ENCODE assay signal across 28 cellular contexts in the genomic region with DNA sequence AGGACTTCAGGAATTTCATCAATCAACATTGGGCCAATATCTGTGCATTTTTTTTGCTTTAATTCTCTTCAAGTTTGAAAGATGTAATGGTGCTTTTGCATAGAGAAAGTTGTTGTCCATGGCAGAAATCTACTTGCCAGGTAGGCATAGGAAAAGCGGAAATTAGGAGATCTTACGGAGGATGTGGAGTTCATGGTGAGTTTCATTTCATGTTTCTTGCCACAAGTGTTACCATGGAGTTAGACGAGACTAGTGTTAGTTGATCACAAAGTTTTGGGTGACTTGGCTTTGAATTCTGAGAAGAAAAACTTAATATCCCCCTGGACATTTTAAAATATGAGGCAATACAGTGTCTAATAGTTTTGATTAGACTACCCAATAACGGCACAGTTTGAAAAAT. TPM values are rescaled to one million over a fixed set of nuclear protein-coding genes. Genes with fewer than 3 reads are reported as not detected.
"Had no signal": no experiment of that assay in that cellular context is flagged by ENCODE, and none has a peak within 500 bp of the region (broad histone marks: within the 10 kb centered on the region; RNA-seq: fewer than 3 reads in every experiment).

No MANE protein-coding gene starts in this region.

- H3K27ac Mint-ChIP-seq: activated CD4-positive, alpha-beta memory T cell treated with anti-CD3 and anti-CD28 coated beads, Interleukin-2, amount 10 ng/mL, durations not matched to agents 7 days and 5 days; activated CD4-positive, alpha-beta T cell treated with anti-CD3 and anti-CD28 coated beads, Interleukin-2, amount 10 ng/mL, durations not matched to agents 24 days and 14 days; activated naive CD4-positive, alpha-beta T cell treated with anti-CD3 and anti-CD28 coated beads for 36 hours; activated naive CD8-positive, alpha-beta T cell treated with anti-CD3 and anti-CD28 coated beads, Interleukin-2, amount 10 ng/mL, durations not matched to agents 7 days and 5 days; activated T-cell treated with anti-CD3 and anti-CD28 coated beads, Interleukin-2, amount 50 U/mL, for 72 hours; endodermal cell; memory B cell; nephron; stimulated activated memory B cell treated with anti-CD40 and anti-IgM and Interleukin-4, amounts not matched to agents 10 μg/mL and 1 μg/mL and 100 μg/mL, for 72 hours had no signal

- DNase-seq: activated CD4-positive, alpha-beta memory T cell treated with anti-CD3 and anti-CD28 coated beads, Interleukin-2, amount 10 ng/mL, durations not matched to agents 7 days and 5 days; activated CD4-positive, alpha-beta T cell treated with anti-CD3 and anti-CD28 coated beads, Interleukin-2, amount 10 ng/mL, durations not matched to agents 24 days and 14 days; activated effector memory CD4-positive, alpha-beta T cell treated with Interleukin-2 at 50 U/mL for 16 hours; activated naive CD4-positive, alpha-beta T cell treated with anti-CD3 and anti-CD28 coated beads for 36 hours; activated naive CD8-positive, alpha-beta T cell treated with anti-CD3 and anti-CD28 coated beads, Interleukin-2, amount 10 ng/mL, durations not matched to agents 7 days and 5 days; activated T-cell treated with anti-CD3 and anti-CD28 coated beads, Interleukin-2, amount 50 U/mL, for 72 hours; cerebellar nuclear complex; endodermal cell; esophagus squamous epithelium; gastrocnemius medialis; hippocampal formation; nucleus accumbens; posterior cingulate gyrus; small intestine; stimulated activated CD4-positive, alpha-beta T cell treated with anti-CD3 and anti-CD28 coated beads, Interleukin-15, amount 100 ng/mL, for 24 hours; stomach; transverse colon had no signal

- H3K4me1 ChIP-seq: gastrocnemius medialis had no signal

- ATAC-seq: activated CD4-positive, CD25-positive, alpha-beta regulatory T cell treated with anti-CD3 and anti-CD28 coated beads, Interleukin-2, amount 50 U/mL, for 24 hours; activated T-cell treated with anti-CD3 and anti-CD28 coated beads, Interleukin-2, amount 50 U/mL, for 72 hours; gastrocnemius medialis; sciatic nerve; stimulated activated memory B cell treated with anti-CD40 and anti-IgM and Interleukin-4, amounts not matched to agents 10 μg/mL and 1 μg/mL and 100 μg/mL, for 72 hours had no signal

- H3K4me3 ChIP-seq: coronary artery, esophagus squamous epithelium, gastrocnemius medialis, stomach, transverse colon, vagina had no signal

- H3K27me3 Mint-ChIP-seq: stimulated activated memory B cell treated with anti-CD40 and anti-IgM and Interleukin-4, amounts not matched to agents 10 μg/mL and 1 μg/mL and 100 μg/mL, for 72 hours had no signal

- H3K27me3 ChIP-seq: esophagus squamous epithelium, gastrocnemius medialis, stomach, transverse colon, vagina had no signal

- H3K36me3 Mint-ChIP-seq: activated naive CD8-positive, alpha-beta T cell treated with anti-CD3 and anti-CD28 coated beads, Interleukin-2, amount 10 ng/mL, durations not matched to agents 7 days and 5 days; memory B cell; stimulated activated memory B cell treated with anti-CD40 and anti-IgM and Interleukin-4, amounts not matched to agents 10 μg/mL and 1 μg/mL and 100 μg/mL, for 72 hours had no signal

- H3K9me3 Mint-ChIP-seq: activated CD4-positive, alpha-beta memory T cell treated with anti-CD3 and anti-CD28 coated beads, Interleukin-2, amount 10 ng/mL, durations not matched to agents 7 days and 5 days; activated CD4-positive, alpha-beta T cell treated with anti-CD3 and anti-CD28 coated beads, Interleukin-2, amount 10 ng/mL, durations not matched to agents 24 days and 14 days; activated naive CD4-positive, alpha-beta T cell treated with anti-CD3 and anti-CD28 coated beads for 36 hours; activated naive CD8-positive, alpha-beta T cell treated with anti-CD3 and anti-CD28 coated beads, Interleukin-2, amount 10 ng/mL, durations not matched to agents 7 days and 5 days; activated T-cell treated with anti-CD3 and anti-CD28 coated beads, Interleukin-2, amount 50 U/mL, for 72 hours; endodermal cell; memory B cell; nephron; stimulated activated memory B cell treated with anti-CD40 and anti-IgM and Interleukin-4, amounts not matched to agents 10 μg/mL and 1 μg/mL and 100 μg/mL, for 72 hours had no signal

- H3K9me3 ChIP-seq: esophagus squamous epithelium, gastrocnemius medialis, stomach, transverse colon, vagina had no signal

- H3K27ac ChIP-seq: coronary artery, esophagus squamous epithelium, gastrocnemius medialis, transverse colon, vagina, VCaP had no signal

- H3K4me1 Mint-ChIP-seq: endodermal cell, nephron had no signal

- H3K4me3 Mint-ChIP-seq: activated CD4-positive, alpha-beta memory T cell treated with anti-CD3 and anti-CD28 coated beads, Interleukin-2, amount 10 ng/mL, durations not matched to agents 7 days and 5 days; activated CD4-positive, alpha-beta T cell treated with anti-CD3 and anti-CD28 coated beads, Interleukin-2, amount 10 ng/mL, durations not matched to agents 24 days and 14 days; activated naive CD4-positive, alpha-beta T cell treated with anti-CD3 and anti-CD28 coated beads for 36 hours; activated naive CD8-positive, alpha-beta T cell treated with anti-CD3 and anti-CD28 coated beads, Interleukin-2, amount 10 ng/mL, durations not matched to agents 7 days and 5 days; activated T-cell treated with anti-CD3 and anti-CD28 coated beads, Interleukin-2, amount 50 U/mL, for 72 hours; endodermal cell; memory B cell; nephron; stimulated activated memory B cell treated with anti-CD40 and anti-IgM and Interleukin-4, amounts not matched to agents 10 μg/mL and 1 μg/mL and 100 μg/mL, for 72 hours had no signal

- H3K36me3 ChIP-seq: esophagus squamous epithelium, gastrocnemius medialis, stomach, transverse colon, vagina had no signal

RNA-seq across cellular contexts. Expression of gene P2RY13, which starts 1.0 kb away (rescaled TPM):
- total RNA-seq: activated CD4-positive, alpha-beta memory T cell treated with anti-CD3 and anti-CD28 coated beads, Interleukin-2, amount 10 ng/mL, durations not matched to agents 7 days and 5 days; activated CD4-positive, alpha-beta T cell treated with anti-CD3 and anti-CD28 coated beads, Interleukin-2, amount 10 ng/mL, durations not matched to agents 24 days and 14 days; activated naive CD4-positive, alpha-beta T cell treated with anti-CD3 and anti-CD28 coated beads for 36 hours; activated naive CD8-positive, alpha-beta T cell treated with anti-CD3 and anti-CD28 coated beads, Interleukin-2, amount 10 ng/mL, durations not matched to agents 7 days and 5 days; activated T-cell treated with anti-CD3 and anti-CD28 coated beads, Interleukin-2, amount 50 U/mL, for 72 hours; endodermal cell; renal cortical epithelial cell had no signal

RNA-seq across cellular contexts. Expression of gene GPR87, which starts 13.8 kb away (rescaled TPM):
- total RNA-seq: activated naive CD8-positive, alpha-beta T cell treated with anti-CD3 and anti-CD28 coated beads, Interleukin-2, amount 10 ng/mL, durations not matched to agents 7 days and 5 days; endodermal cell; gastrocnemius medialis; liver; sciatic nerve; temporal lobe; transverse colon had no signal
- polyA plus RNA-seq: liver, small intestine had no signal

RNA-seq across cellular contexts. Expression of gene P2RY14, which starts 52.0 kb away (rescaled TPM):
- total RNA-seq: endodermal cell, renal cortical epithelial cell had no signal

RNA-seq across cellular contexts. Expression of gene P2RY12, which starts 54.2 kb away (rescaled TPM):
- total RNA-seq: activated CD4-positive, alpha-beta memory T cell treated with anti-CD3 and anti-CD28 coated beads, Interleukin-2, amount 10 ng/mL, durations not matched to agents 7 days and 5 days; activated CD4-positive, alpha-beta T cell treated with anti-CD3 and anti-CD28 coated beads, Interleukin-2, amount 10 ng/mL, durations not matched to agents 24 days and 14 days; activated naive CD4-positive, alpha-beta T cell treated with anti-CD3 and anti-CD28 coated beads for 36 hours; activated naive CD8-positive, alpha-beta T cell treated with anti-CD3 and anti-CD28 coated beads, Interleukin-2, amount 10 ng/mL, durations not matched to agents 7 days and 5 days; activated T-cell treated with anti-CD3 and anti-CD28 coated beads, Interleukin-2, amount 50 U/mL, for 72 hours; endodermal cell; renal cortical epithelial cell had no signal
